Comparison of ENCODE assay signal across 15 cellular contexts in genomic region chrX:153700376-153700945, GRCh38. TPM values are rescaled to one million over a fixed set of nuclear protein-coding genes. Genes with fewer than 3 reads are reported as not detected.
A peak's percentile ranks its signal among the peaks of the same experiment; 100 is the strongest.
DNase-seq lines count a peak whose midpoint lies in the region; ATAC-seq and TF ChIP-seq lines count a peak whose summit lies in the region.
"Had no signal": no experiment of that assay in that cellular context is flagged by ENCODE, and none has a peak within 500 bp of the region (broad histone marks: within the 10 kb centered on the region; RNA-seq: fewer than 3 reads in every experiment).

No MANE protein-coding gene starts in this region.

- H3K27me3 ChIP-seq in PC-9 (ENCODE audit: insufficient read depth, low read depth) (no peaks in the 10 kb centered on the region), esophagus muscularis mucosa (no peaks in the 10 kb centered on the region), stomach smooth muscle (ENCODE audit: control insufficient read depth in 1 of 2, insufficient read depth in 2 of 2, low read length in 2 of 2) (peaks cover 0 to 6% of the 10 kb centered on the region in 2 donors)

- no peaks in the 10 kb centered on the region for H3K4me1 ChIP-seq in PC-9 (replicated peaks; ENCODE audit: insufficient read depth)
- H3K4me1 ChIP-seq in esophagus muscularis mucosa = peaks cover 4 to 51% (median 34%) of the 10 kb centered on the region in 4 donors
- peaks cover 9% of the 10 kb centered on the region for H3K4me1 ChIP-seq in mucosa of descending colon (ENCODE audit: low read depth)
- H3K4me1 ChIP-seq in stomach smooth muscle (ENCODE audit: control insufficient read depth, insufficient read depth, low read length) = peaks cover 39% of the 10 kb centered on the region

- POLR2A ChIA-PET in PC-9 (lab: Charles Lee; ENCODE audit: unreplicated experiment) = no interaction called here

- intact Hi-C loops in PC-9 (cut with micrococcal nuclease; ENCODE audit: unreplicated experiment) (loop anchor here (10.0 kb wide), 1 partner anchor 184 kb away; the partner anchor contains the start of gene L1CAM), esophagus muscularis mucosa (cut with DNase I) (no loop called here), mucosa of descending colon (cut with DNase I, micrococcal nuclease) (no loop called here), sciatic nerve (cut with DNase I) (no loop called here)

- ATAC-seq in mucosa of descending colon = peak; percentile 16
- no peak for ATAC-seq in sciatic nerve

- WGBS in esophagus muscularis mucosa = 83% methylated on average over 12 of the region's 15 CpGs

- H3K36me3 ChIP-seq in PC-9 (ENCODE audit: low read depth) = no peaks in the 10 kb centered on the region
- H3K36me3 ChIP-seq in esophagus muscularis mucosa = peaks cover 0 to 44% (median 34%) of the 10 kb centered on the region in 4 donors
- H3K36me3 ChIP-seq in mucosa of descending colon (ENCODE audit: low read depth) = no peaks in the 10 kb centered on the region
- H3K36me3 ChIP-seq in stomach smooth muscle (ENCODE audit: control insufficient read depth in 2 of 2, insufficient read depth in 2 of 2, low read length in 2 of 2) = peaks cover 0 to 7% of the 10 kb centered on the region in 2 donors

- TF ChIP-seq POLR2A in esophagus muscularis mucosa (IDR thresholded peaks at IDR 0.05; ENCODE audit: low read depth) = no peak

- no peak overlapping the region for H2AFZ ChIP-seq in PC-9

- DNase-seq in PC-9 (no peak), esophagus muscularis mucosa (ENCODE audit: extremely low spot score) (no peak), mucosa of descending colon (peak in 1 of 3 donors; percentile 36), sciatic nerve (ENCODE audit: low spot score) (no peak), C1 segment of cervical spinal cord (lab: John Stamatoyannopoulos, UW) (no peak), NCI-H1694 (lab: John Stamatoyannopoulos, UW) (no peak)
- DNase-seq: activated CD4-positive, alpha-beta T cell treated with anti-CD3 and anti-CD28 coated beads for 1 hour; activated effector memory CD4-positive, alpha-beta T cell treated with Interleukin-2 at 50 U/mL for 16 hours; caudate nucleus; hypothalamus; NCI-H1436 had no signal

- no peaks in the 10 kb centered on the region for H3K9me3 ChIP-seq in PC-9 (ENCODE audit: insufficient read depth, low read depth)
- no peaks in the 10 kb centered on the region for H3K9me3 ChIP-seq in esophagus muscularis mucosa
- H3K9me3 ChIP-seq in mucosa of descending colon = no peaks in the 10 kb centered on the region
- H3K9me3 ChIP-seq in stomach smooth muscle (ENCODE audit: control insufficient read depth in 2 of 2, low read length in 2 of 2) = no peaks in the 10 kb centered on the region

- H3K4me3 ChIP-seq in PC-9 (no peak overlapping the region), esophagus muscularis mucosa (no peak overlapping the region), mucosa of descending colon (no peak overlapping the region), stomach smooth muscle (ENCODE audit: low read length in 2 of 2) (no peak overlapping the region)

- no peaks in the 10 kb centered on the region for H3K9me2 ChIP-seq in PC-9 (ENCODE audit: insufficient read depth)

- no peak overlapping the region for H3K9ac ChIP-seq in stomach smooth muscle (ENCODE audit: low read length in 2 of 2)

- no peak for TF ChIP-seq EP300 in esophagus muscularis mucosa (IDR thresholded peaks at IDR 0.05)

- H4K20me1 ChIP-seq in PC-9 (ENCODE audit: insufficient read depth) = no peaks in the 10 kb centered on the region

- H3K79me2 ChIP-seq in PC-9 (ENCODE audit: low read depth) = no peaks in the 10 kb centered on the region

- BruUV-seq in PC-9 (replicated peaks; lab: Mats Ljungman, UMichigan) = TSS peak; percentile 56

- no peak overlapping the region for H3K27ac ChIP-seq in PC-9
- H3K27ac ChIP-seq in esophagus muscularis mucosa (replicated peaks in 1 of 4) = peak overlapping the region; percentile 54 to 59 (median 56)
- H3K27ac ChIP-seq in stomach smooth muscle (ENCODE audit: low read length) = peak overlapping the region; percentile 24

- no peaks in the 10 kb centered on the region for H3F3A ChIP-seq in PC-9 (ENCODE audit: insufficient read depth, low read depth)

- H3K4me2 ChIP-seq in PC-9 = no peak overlapping the region

- no peak for TF ChIP-seq CTCF in PC-9 (conservative IDR thresholded peaks at IDR 0.05)
- TF ChIP-seq CTCF in esophagus muscularis mucosa (IDR thresholded peaks at IDR 0.05) = no peak
- TF ChIP-seq CTCF in mucosa of descending colon (IDR thresholded peaks at IDR 0.05) = no peak

- CTCF ChIA-PET in PC-9 (lab: Charles Lee) = no interaction called here

RNA-seq across cellular contexts. Expression of gene SLC6A8, which starts 12.7 kb away (rescaled TPM):
- 37.6 and 40.5 TPM in 2 replicates for total RNA-seq in PC-9 (2021)
- total RNA-seq in esophagus muscularis mucosa = 10 to 100 TPM; 41.7 to 62.3 (median 45.6) TPM
- 100 to 1,000 TPM; 214 to 313 (median 251) TPM for total RNA-seq in mucosa of descending colon
- total RNA-seq in sciatic nerve = 23.2 TPM

RNA-seq across cellular contexts. Expression of gene BCAP31, which starts 23.7 kb away (rescaled TPM):
- total RNA-seq in PC-9 (2021) (522 and 541 TPM in 2 replicates), esophagus muscularis mucosa (100 to 1,000 TPM in 2 of 4 donors, 10 to 100 TPM in 2; 76.4 to 129 (median 101) TPM), mucosa of descending colon (100 to 1,000 TPM; 158 to 209 (median 181) TPM), sciatic nerve (124 TPM)

RNA-seq across cellular contexts. Expression of gene ABCD1, which starts 24.2 kb away (rescaled TPM):
- total RNA-seq in PC-9 (2021) (40.0 and 44.9 TPM in 2 replicates), esophagus muscularis mucosa (10 to 100 TPM; 18.4 to 36.2 (median 25.1) TPM), mucosa of descending colon (10 to 100 TPM; 13.0 to 27.3 (median 13.0) TPM), sciatic nerve (10.1 TPM)

RNA-seq across cellular contexts. Expression of gene PNCK, which starts 26.8 kb away (rescaled TPM):
- total RNA-seq in PC-9 (2021) (1.0 and 4.4 TPM in 2 replicates), esophagus muscularis mucosa (10 to 100 TPM; 20.5 to 67.8 (median 26.0) TPM), mucosa of descending colon (10 to 100 TPM in 1 of 3 donors, 1 to 10 TPM in 2; 4.6 to 63.0 (median 5.5) TPM), sciatic nerve (1.6 TPM)
- total RNA-seq: HepG2 had no signal

RNA-seq across cellular contexts. Expression of gene DUSP9, which starts 53.5 kb away (rescaled TPM):
- total RNA-seq in PC-9 (2021) (1.3 and 1.8 TPM in 2 replicates), esophagus muscularis mucosa (not detected), mucosa of descending colon (not detected), sciatic nerve (0.13 TPM)
- total RNA-seq: fibroblast of lung, mononuclear cell had no signal
